In the genomic region with DNA sequence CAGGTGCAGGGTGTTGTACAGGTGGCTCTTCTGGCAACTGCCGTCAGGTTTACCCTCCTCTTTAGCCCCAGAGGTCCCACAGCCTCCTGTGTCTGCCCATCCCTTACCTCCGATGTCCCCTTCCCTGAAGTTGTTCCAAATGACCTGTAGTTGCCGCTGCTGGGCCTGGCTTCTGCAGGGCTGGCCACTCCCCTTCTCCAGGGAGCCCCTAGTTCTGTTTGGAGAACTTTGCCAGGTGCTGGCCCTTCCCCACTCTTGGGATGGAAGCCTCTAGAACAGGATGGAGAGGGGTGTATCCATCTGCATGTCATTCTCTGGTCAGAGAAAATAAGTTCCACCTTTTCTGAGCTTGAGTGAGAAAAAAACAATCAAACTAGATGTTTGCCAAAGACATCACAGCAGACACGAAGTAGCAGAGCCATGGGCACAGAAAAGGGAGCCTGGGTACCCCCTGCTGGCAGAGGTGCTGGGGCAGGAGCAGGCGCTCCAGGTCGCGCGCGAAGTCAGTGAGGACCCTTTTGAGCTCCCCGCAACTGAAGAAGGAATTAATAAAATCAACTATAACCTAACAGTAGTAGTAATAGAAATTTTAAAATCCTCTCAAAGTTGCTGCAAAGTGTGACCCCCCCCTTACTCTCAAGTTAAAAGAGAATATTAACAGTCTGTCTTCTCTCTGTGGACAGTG, we compare ENCODE assay signal across 19 cellular contexts. TPM values are rescaled to one million over a fixed set of nuclear protein-coding genes. Genes with fewer than 3 reads are reported as not detected.
A peak's percentile ranks its signal among the peaks of the same experiment; 100 is the strongest.
DNase-seq lines count a peak whose midpoint lies in the region; ATAC-seq and TF ChIP-seq lines count a peak whose summit lies in the region.
"Had no signal": no experiment of that assay in that cellular context is flagged by ENCODE, and none has a peak within 500 bp of the region (broad histone marks: within the 10 kb centered on the region; RNA-seq: fewer than 3 reads in every experiment).

No MANE protein-coding gene starts in this region.

- H3K9me3 ChIP-seq in lower lobe of right lung: peaks cover 4% of the 10 kb centered on the region
- H3K9me3 ChIP-seq: neutrophil had no signal

- peak; percentile 96 for ATAC-seq in GM23338
- no peak for ATAC-seq in lower lobe of right lung
- ATAC-seq in GM19324 (IDR thresholded peaks at IDR 0.05; ENCODE audit: low FRiP score, unreplicated experiment): no peak
- no peak for ATAC-seq in GM21825 (IDR thresholded peaks at IDR 0.05; ENCODE audit: unreplicated experiment)
- ATAC-seq: left lung; stimulated activated effector memory CD8-positive, alpha-beta T cell treated with anti-CD3 and anti-CD28 coated beads, Interleukin-12 subunit alpha, Interleukin-12 subunit beta, amount 100 ng/mL, for 72 hours had no signal

- H3K4me1 Mint-ChIP-seq in GM23338 (peaks cover 2% of the 10 kb centered on the region), chondrocyte (ENCODE audit: low read depth) (peaks cover 2% of the 10 kb centered on the region)

- H3K9me2 ChIP-seq in GM23338 (ENCODE audit: insufficient read depth): no peaks in the 10 kb centered on the region

- H3K27me3 ChIP-seq in GM23338 (ENCODE audit: insufficient read depth) (no peaks in the 10 kb centered on the region), lower lobe of right lung (ENCODE audit: low read depth) (no peaks in the 10 kb centered on the region)
- H3K27me3 ChIP-seq: left lung, neutrophil, SJSA1, transverse colon had no signal

- H3K36me3 Mint-ChIP-seq in GM23338 (ENCODE audit: low read depth) (peaks cover 17% of the 10 kb centered on the region), chondrocyte (ENCODE audit: low read depth) (peaks cover 11% of the 10 kb centered on the region)

- no peak overlapping the region for H3K27ac Mint-ChIP-seq in GM23338
- H3K27ac Mint-ChIP-seq in chondrocyte (ENCODE audit: unreplicated experiment): no peak overlapping the region

- no peaks in the 10 kb centered on the region; the same call in 1 of the 2 replicates for H4K20me1 ChIP-seq in GM23338 (replicated peaks; ENCODE audit: insufficient read depth)

- H3K4me3 Mint-ChIP-seq in GM23338 (no peak overlapping the region), chondrocyte (ENCODE audit: unreplicated experiment) (no peak overlapping the region)
- H3K4me3 Mint-ChIP-seq: stimulated activated effector memory CD8-positive, alpha-beta T cell treated with anti-CD3 and anti-CD28 coated beads, Interleukin-12 subunit alpha, Interleukin-12 subunit beta, amount 100 ng/mL, for 72 hours had no signal

- H3K9me3 Mint-ChIP-seq in GM23338: peaks cover 3% of the 10 kb centered on the region; the same call in 2 of the 3 replicates
- no peaks in the 10 kb centered on the region for H3K9me3 Mint-ChIP-seq in chondrocyte (ENCODE audit: low read depth)
- H3K9me3 Mint-ChIP-seq: stimulated activated effector memory CD8-positive, alpha-beta T cell treated with anti-CD3 and anti-CD28 coated beads, Interleukin-12 subunit alpha, Interleukin-12 subunit beta, amount 100 ng/mL, for 72 hours had no signal

- H3K27me3 Mint-ChIP-seq in GM23338 (ENCODE audit: insufficient read depth, low read depth, poor library complexity) (peaks cover 4% of the 10 kb centered on the region), chondrocyte (ENCODE audit: low read depth) (no peaks in the 10 kb centered on the region)

- H3K4me2 ChIP-seq in GM23338: no peak overlapping the region

- intact Hi-C loops in lower lobe of right lung (cut with DNase I): no loop called here

- H3K27ac ChIP-seq in GM23338 (ENCODE audit: low read depth): no peak overlapping the region
- no peak overlapping the region for H3K27ac ChIP-seq in lower lobe of right lung
- H3K27ac ChIP-seq: neutrophil, SJSA1, transverse colon had no signal

- in situ Hi-C loops in ACHN (cut with HindIII; ENCODE audit: low pct_ligation_motif_present, low pct_unique_long_range_greater_than_20kb, low sequenced_read_pairs): no loop called here

- H3K79me2 ChIP-seq in GM23338 (replicated peaks; ENCODE audit: insufficient read depth): no peaks in the 10 kb centered on the region

- peak; percentile 26 to 59 for TF ChIP-seq CTCF in GM23338 (conservative IDR thresholded peaks at IDR 0.05; ENCODE audit: low read depth in 2 of 2)
- peak; percentile 35 for TF ChIP-seq CTCF in chondrocyte (IDR thresholded peaks at IDR 0.05)
- no peak for TF ChIP-seq CTCF in lower lobe of right lung (IDR thresholded peaks at IDR 0.05)

- no peaks in the 10 kb centered on the region for H3K36me3 ChIP-seq in GM23338 (ENCODE audit: insufficient read depth)
- peaks cover 5% of the 10 kb centered on the region for H3K36me3 ChIP-seq in lower lobe of right lung
- H3K36me3 ChIP-seq: transverse colon had no signal

- no peak overlapping the region for H2AFZ ChIP-seq in GM23338

- H3K4me1 ChIP-seq in GM23338 (ENCODE audit: insufficient read depth): no peaks in the 10 kb centered on the region; the same call in 1 of the 2 replicates
- H3K4me1 ChIP-seq in lower lobe of right lung: no peaks in the 10 kb centered on the region
- H3K4me1 ChIP-seq: left lung, SJSA1, transverse colon had no signal

- DNase-seq in ACHN (peak; percentile 13), GM23338 (ENCODE audit: low spot score) (peak; percentile 70), chondrocyte (ENCODE audit: low spot score) (no peak), lower lobe of right lung (peak; percentile 15), NCI-H2107 (lab: John Stamatoyannopoulos, UW) (no peak)
- DNase-seq in stimulated activated CD4-positive, alpha-beta T cell treated with anti-CD3 and anti-CD28 coated beads, Interleukin-4, amount 100 ng/mL, for 1 hour: no peak
- DNase-seq: activated CD4-positive, alpha-beta T cell treated with anti-CD3 and anti-CD28 coated beads, Interleukin-2, amount 50 U/mL, for 4 hours; AML-193; amniotic stem cell; DMS153; HCEC 1CT; left lung; NCI-H2171 treated with DMSO at 0.1 percent for 48 hours; transverse colon had no signal

- H3F3A ChIP-seq in GM23338 (replicated peaks; ENCODE audit: low read depth): no peaks in the 10 kb centered on the region

- no peak overlapping the region for H3K4me3 ChIP-seq in GM23338
- no peak overlapping the region for H3K4me3 ChIP-seq in lower lobe of right lung
- H3K4me3 ChIP-seq: left lung, SJSA1, transverse colon had no signal

TF ChIP-seq in GM23338, 12 proteins besides CTCF, POLR2A, EP300 and RAD21 (continues in another document):
- TF ChIP-seq POLR2AphosphoS5 (IDR thresholded peaks at IDR 0.05; ENCODE audit: low read depth): no peak

RNA-seq across cellular contexts. Expression of a gene that starts 20.2 kb away (rescaled TPM):
- 7.7 and 15.5 TPM in 2 replicates for total RNA-seq in GM23338 (2014; rRNA removed; shearing (Covaris generic))
- 4.0 and 4.3 TPM in 2 replicates for polyA plus RNA-seq in GM23338 (2016; fragmentation: Nextera tagmentation; extraction: Ambion mirVana)
- total RNA-seq in chondrocyte (21.2 to 35.6 TPM (median 33.6 TPM) in 3 replicates), lower lobe of right lung (44.7 TPM)

RNA-seq across cellular contexts. Expression of a gene that starts 48.7 kb away (rescaled TPM):
- total RNA-seq in GM23338 (2014; rRNA removed; shearing (Covaris generic)): 58.6 and 68.0 TPM in 2 replicates
- polyA plus RNA-seq in GM23338 (2016; fragmentation: Nextera tagmentation; extraction: Ambion mirVana): 49.6 and 60.3 TPM in 2 replicates
- total RNA-seq in chondrocyte: 31.1 to 42.7 TPM (median 34.2 TPM) in 3 replicates
- total RNA-seq in lower lobe of right lung: 28.5 TPM

Comparison
In these comparisons a context has a peak if more than half of its experiments do, and no peak if none do; other contexts are left out.
1. DNase-seq: peak in ACHN (single experiment), GM23338 (single experiment) and lower lobe of right lung (single experiment); none in chondrocyte (single experiment), stimulated activated CD4-positive, alpha-beta T cell treated with anti-CD3 and anti-CD28 coated beads, Interleukin-4, amount 100 ng/mL, for 1 hour (single experiment) and NCI-H2107 (single experiment).